ENCODE assay signal across 25 cellular contexts in genomic region chr6:150203378-150203777, GRCh38.
DNase-seq lines count a peak whose midpoint lies in the region; ATAC-seq and TF ChIP-seq lines count a peak whose summit lies in the region.
"Had no signal": no experiment of that assay in that cellular context is flagged by ENCODE, and none has a peak within 500 bp of the region (broad histone marks: within the 10 kb centered on the region; RNA-seq: fewer than 3 reads in every experiment).

No MANE protein-coding gene starts in this region.

- H3K4me1 ChIP-seq in breast epithelium (no peaks in the 10 kb centered on the region), duodenal mucosa (ENCODE audit: control insufficient read depth in 1 of 2, insufficient read depth in 2 of 2, low read length in 2 of 2) (peaks cover 42 to 54% of the 10 kb centered on the region in 2 donors), osteoblast (ENCODE audit: insufficient read depth, low read length) (peaks cover 8% of the 10 kb centered on the region)

- ATAC-seq in HG02938 (IDR thresholded peaks at IDR 0.05; ENCODE audit: unreplicated experiment) (no peak), HG03159 (IDR thresholded peaks at IDR 0.05; ENCODE audit: unreplicated experiment) (no peak)
- ATAC-seq: CD8-positive, alpha-beta T cell had no signal

- BruUV-seq in MCF 10A (replicated peaks; lab: Mats Ljungman, UMichigan) = no TSS peak

- peaks cover 12% of the 10 kb centered on the region for H3K36me3 Mint-ChIP-seq in MCF 10A (ENCODE audit: insufficient read depth, unreplicated experiment)
- H3K36me3 Mint-ChIP-seq in activated naive CD4-positive, alpha-beta T cell treated with anti-CD3 and anti-CD28 coated beads for 36 hours (ENCODE audit: low read depth) = no peaks in the 10 kb centered on the region
- H3K36me3 Mint-ChIP-seq: CD8-positive, alpha-beta T cell had no signal

- no peaks in the 10 kb centered on the region for H3K27me3 Mint-ChIP-seq in MCF 10A (ENCODE audit: insufficient read depth, unreplicated experiment)
- peaks cover 5% of the 10 kb centered on the region for H3K27me3 Mint-ChIP-seq in activated naive CD4-positive, alpha-beta T cell treated with anti-CD3 and anti-CD28 coated beads for 36 hours (ENCODE audit: low read depth)

- H3K9ac ChIP-seq in duodenal mucosa (ENCODE audit: low read depth in 1 of 2, low read length in 2 of 2) = no peak overlapping the region
- H3K9ac ChIP-seq: KMS-11 had no signal

- H3K36me3 ChIP-seq in breast epithelium = no peaks in the 10 kb centered on the region
- H3K36me3 ChIP-seq in duodenal mucosa (ENCODE audit: control insufficient read depth in 1 of 2, insufficient read depth in 2 of 2, low read length in 2 of 2) = no peaks in the 10 kb centered on the region
- no peaks in the 10 kb centered on the region for H3K36me3 ChIP-seq in osteoblast (ENCODE audit: insufficient read depth, low read length)

- intact Hi-C loops in MCF 10A (cut with micrococcal nuclease) = loop anchor here (5.0 kb wide), 1 partner anchor 61 kb away; the partner anchor contains the start of gene PPP1R14C
- intact Hi-C loops in breast epithelium (cut with DNase I; ENCODE audit: low total_unique reads) = no loop called here
- intact Hi-C loops in activated naive CD4-positive, alpha-beta T cell treated with anti-CD3 and anti-CD28 coated beads for 36 hours (cut with micrococcal nuclease) = no loop called here

- peaks cover 58% of the 10 kb centered on the region for H3K4me1 Mint-ChIP-seq in MCF 10A (ENCODE audit: insufficient read depth, unreplicated experiment)
- no peaks in the 10 kb centered on the region for H3K4me1 Mint-ChIP-seq in activated naive CD4-positive, alpha-beta T cell treated with anti-CD3 and anti-CD28 coated beads for 36 hours (ENCODE audit: low read depth)

- CTCF ChIA-PET in MCF 10A (lab: Yijun Ruan, JAX) = interaction anchor here (0.7 kb wide), 1 partner anchor 124 kb away, joined by 3 read pairs; no protein-coding TSS in a partner anchor
- CTCF ChIA-PET in activated naive CD4-positive, alpha-beta T cell treated with anti-CD3 and anti-CD28 coated beads for 36 hours (lab: Charles Lee) = no interaction called here

- TF ChIP-seq CTCF in MCF 10A (IDR thresholded peaks at IDR 0.05; ENCODE audit: unreplicated experiment) = no peak
- no peak for TF ChIP-seq CTCF in breast epithelium (IDR thresholded peaks at IDR 0.05)
- TF ChIP-seq CTCF in osteoblast (IDR thresholded peaks at IDR 0.05; ENCODE audit: extremely low read depth, low read depth, low read length) = no peak

- no peaks in the 10 kb centered on the region for H3K9me3 Mint-ChIP-seq in MCF 10A (ENCODE audit: unreplicated experiment)
- H3K9me3 Mint-ChIP-seq in activated naive CD4-positive, alpha-beta T cell treated with anti-CD3 and anti-CD28 coated beads for 36 hours = no peaks in the 10 kb centered on the region
- H3K9me3 Mint-ChIP-seq: CD8-positive, alpha-beta T cell had no signal

- no peak overlapping the region for H3K4me3 ChIP-seq in breast epithelium
- H3K4me3 ChIP-seq in duodenal mucosa (ENCODE audit: low read depth in 1 of 2, low read length in 2 of 2) = no peak overlapping the region
- H3K4me3 ChIP-seq in osteoblast (ENCODE audit: insufficient read depth, low read length) = no peak overlapping the region

- TF ChIP-seq POLR2A in breast epithelium (IDR thresholded peaks at IDR 0.05) = no peak

- H4K20me1 ChIP-seq in osteoblast (ENCODE audit: insufficient read depth, low read length) = no peaks in the 10 kb centered on the region

- H3K27ac Mint-ChIP-seq in MCF 10A (ENCODE audit: low read depth, unreplicated experiment) = peak overlapping the region; percentile 95
- no peak overlapping the region for H3K27ac Mint-ChIP-seq in activated naive CD4-positive, alpha-beta T cell treated with anti-CD3 and anti-CD28 coated beads for 36 hours
- H3K27ac Mint-ChIP-seq: CD8-positive, alpha-beta T cell had no signal

- no peak overlapping the region for H3K4me3 Mint-ChIP-seq in MCF 10A (ENCODE audit: unreplicated experiment)
- H3K4me3 Mint-ChIP-seq in activated naive CD4-positive, alpha-beta T cell treated with anti-CD3 and anti-CD28 coated beads for 36 hours = no peak overlapping the region
- H3K4me3 Mint-ChIP-seq: CD8-positive, alpha-beta T cell had no signal

- H3K27ac ChIP-seq in breast epithelium (no peak overlapping the region), duodenal mucosa (ENCODE audit: low read depth, low read length) (peak overlapping the region; percentile 16), osteoblast (ENCODE audit: low read depth, low read length) (no peak overlapping the region)
- H3K27ac ChIP-seq: 22Rv1, KMS-11, SK-N-MC had no signal

- POLR2A ChIA-PET in MCF 10A (lab: Yijun Ruan, JAX) = interaction anchor here (1.1 to 3.4 kb wide), 4 partner anchors 46 to 89 kb away, joined by 3 to 16 read pairs (median 6); no protein-coding TSS in a partner anchor

- DNase-seq in MCF 10A (ENCODE audit: unreplicated experiment) = no peak
- no peak for DNase-seq in breast epithelium (ENCODE audit: low spot score in 2 of 2)
- DNase-seq in osteoblast (ENCODE audit: insufficient read length, low spot score, missing footprints) = peak; percentile 50
- no peak for DNase-seq in activated naive CD4-positive, alpha-beta T cell treated with anti-CD3 and anti-CD28 coated beads for 36 hours
- no peak for DNase-seq in EL
- DNase-seq: ACHN; C1 segment of cervical spinal cord; Calu3; CD8-positive, alpha-beta T cell; GDM1; IMR-90; MV-4-11; NCI-H1105 treated with DMSO at 0.1 percent for 48 hours; NCI-H2029 treated with DMSO at 0.1 percent for 48 hours; NCI-H2171; NCI-H345; NCI-H524; SHP77; SW 1271 had no signal

- no peaks in the 10 kb centered on the region for H3K9me3 ChIP-seq in breast epithelium
- H3K9me3 ChIP-seq in duodenal mucosa (ENCODE audit: control insufficient read depth in 1 of 2, low read length in 2 of 2) = no peaks in the 10 kb centered on the region
- no peaks in the 10 kb centered on the region for H3K9me3 ChIP-seq in osteoblast (ENCODE audit: low read depth, low read length)

- H3K4me2 ChIP-seq in osteoblast (ENCODE audit: insufficient read depth, low read length) = no peak overlapping the region
- H3K4me2 ChIP-seq: KMS-11 had no signal

- H3K27me3 ChIP-seq in breast epithelium (no peaks in the 10 kb centered on the region), duodenal mucosa (ENCODE audit: control insufficient read depth in 1 of 2, insufficient read depth in 2 of 2, low read length in 2 of 2) (no peaks in the 10 kb centered on the region), osteoblast (ENCODE audit: insufficient read depth, low read length) (no peaks in the 10 kb centered on the region)

- H2AFZ ChIP-seq in osteoblast (ENCODE audit: low read length) = no peak overlapping the region

- H3K79me2 ChIP-seq in osteoblast (ENCODE audit: insufficient read depth, low read length) = no peaks in the 10 kb centered on the region
